8 cellular contexts compared by ENCODE assay signal in the genomic region with DNA sequence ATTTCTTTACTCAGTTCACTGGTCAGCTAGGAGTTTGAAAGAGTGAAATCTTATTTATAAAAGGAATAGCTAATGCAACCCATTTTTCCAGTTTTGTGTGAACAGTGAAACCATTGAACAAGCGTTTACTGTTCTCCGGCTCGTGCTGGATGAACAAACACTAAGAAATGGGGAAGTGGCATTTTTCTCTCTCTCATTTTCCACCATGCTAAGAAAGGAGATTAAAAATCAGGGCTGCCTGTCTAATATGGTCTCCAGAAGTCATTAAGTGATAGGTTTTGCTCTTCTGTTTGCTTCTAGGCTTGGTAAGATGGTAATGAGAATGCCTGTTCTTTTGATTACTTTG. TPM values are rescaled to one million over a fixed set of nuclear protein-coding genes. Genes with fewer than 3 reads are reported as not detected.
DNase-seq lines count a peak whose midpoint lies in the region; FAIRE-seq and TF ChIP-seq lines count a peak whose summit lies in the region.

No MANE protein-coding gene starts in this region.

- H3K4me3 Mint-ChIP-seq in neural progenitor cell, result peak overlapping the region; percentile 96

- H3K36me3 Mint-ChIP-seq in neural progenitor cell, result peaks cover 3% of the 10 kb centered on the region

- no peak for DNase-seq in GM18507 (ENCODE audit: extremely low spot score, insufficient read length, low read depth)
- no peak for DNase-seq in HFF-Myc (ENCODE audit: extremely low read depth, low read depth)
- peak; percentile 74 for DNase-seq in NOMO-1 treated with DMSO at 0.1 percent for 48 hours (lab: John Stamatoyannopoulos, UW; ENCODE audit: unreplicated experiment)
- DNase-seq in neural progenitor cell (ENCODE audit: low spot score), result no peak
- no peak for DNase-seq in head of caudate nucleus
- DNase-seq in cortex of kidney (lab: John Stamatoyannopoulos, UW), result no peak
- DNase-seq in epidermal melanocyte (ENCODE audit: insufficient read length, low spot score), result no peak

- H3K9ac ChIP-seq in duodenal mucosa (ENCODE audit: low read depth in 1 of 2, low read length in 2 of 2) (peak overlapping the region; percentile 94 to 97), neural progenitor cell (peak overlapping the region; percentile 83)

- H3K27me3 ChIP-seq in duodenal mucosa (ENCODE audit: control insufficient read depth in 1 of 2, insufficient read depth in 2 of 2, low read length in 2 of 2) (no peaks in the 10 kb centered on the region), neural progenitor cell (no peaks in the 10 kb centered on the region)

- H3K4me1 ChIP-seq in duodenal mucosa (ENCODE audit: control insufficient read depth in 1 of 2, insufficient read depth in 2 of 2, low read length in 2 of 2) (peaks cover 25 to 27% of the 10 kb centered on the region in 2 donors), neural progenitor cell (peaks cover 4% of the 10 kb centered on the region)

- H3K27ac ChIP-seq in duodenal mucosa (ENCODE audit: low read depth, low read length), result peak overlapping the region; percentile 91
- no peak overlapping the region for H3K27ac ChIP-seq in neural progenitor cell

- H3K27ac Mint-ChIP-seq in neural progenitor cell, result peak overlapping the region; percentile 21

- H3K4me2 ChIP-seq in neural progenitor cell, result peak overlapping the region; percentile 88

- H2AFZ ChIP-seq in neural progenitor cell (replicated peaks), result peak overlapping the region; percentile 99

- TF ChIP-seq CTCF in HFF-Myc (IDR thresholded peaks at IDR 0.05; ENCODE audit: low read depth, low read length, missing control alignments), result no peak
- TF ChIP-seq CTCF in neural progenitor cell (IDR thresholded peaks at IDR 0.05), result no peak

- H3K4me3 ChIP-seq in HFF-Myc (replicated peaks; ENCODE audit: low read depth, low read length) (peak overlapping the region; percentile 96), duodenal mucosa (ENCODE audit: low read depth in 1 of 2, low read length in 2 of 2) (peak overlapping the region; percentile 77 to 93), neural progenitor cell (peak overlapping the region; percentile 86)

- H3K27me3 Mint-ChIP-seq in neural progenitor cell (ENCODE audit: insufficient read depth, low read depth), result no peaks in the 10 kb centered on the region

- H3K79me2 ChIP-seq in neural progenitor cell (ENCODE audit: low read depth), result peaks cover 53% of the 10 kb centered on the region

- H3K36me3 ChIP-seq in duodenal mucosa (ENCODE audit: control insufficient read depth in 1 of 2, insufficient read depth in 2 of 2, low read length in 2 of 2) (peaks cover 5 to 7% of the 10 kb centered on the region in 2 donors), neural progenitor cell (no peaks in the 10 kb centered on the region)

- no peaks in the 10 kb centered on the region for H3F3A ChIP-seq in neural progenitor cell (ENCODE audit: low read depth)

- no peaks in the 10 kb centered on the region for H3K9me3 ChIP-seq in duodenal mucosa (ENCODE audit: control insufficient read depth in 1 of 2, low read length in 2 of 2)
- H3K9me3 ChIP-seq in neural progenitor cell (ENCODE audit: low read depth), result no peaks in the 10 kb centered on the region

- H4K20me1 ChIP-seq in neural progenitor cell (ENCODE audit: low read depth), result peaks cover 38% of the 10 kb centered on the region

- intact Hi-C loops in head of caudate nucleus (cut with DNase I), result loop anchor here (5.0 kb wide), 1 partner anchor 39 kb away; a partner anchor contains a TSS

- FAIRE-seq in GM18507 (lab: Jason Lieb, UNC), result peak; percentile 65

- H3K9me3 Mint-ChIP-seq in neural progenitor cell, result no peaks in the 10 kb centered on the region

- H3K4me1 Mint-ChIP-seq in neural progenitor cell, result peaks cover 16% of the 10 kb centered on the region

RNA-seq across cellular contexts. Expression of a gene that starts 0.8 kb away (rescaled TPM):
- 38.1 and 48.9 TPM in 2 replicates for total RNA-seq in neural progenitor cell (ENCODE audit: low replicate concordance)

RNA-seq across cellular contexts. Expression of a gene that starts 34.9 kb away (rescaled TPM):
- 0.13 and 0.40 TPM in 2 replicates for total RNA-seq in neural progenitor cell (ENCODE audit: low replicate concordance)

RNA-seq across cellular contexts. Expression of a gene that starts 39.6 kb away (rescaled TPM):
- total RNA-seq in neural progenitor cell (ENCODE audit: low replicate concordance), result 9.4 and 13.2 TPM in 2 replicates
